Comparison of ENCODE assay signal across 18 cellular contexts in genomic region chr13:98892077-98892476, GRCh38.
"Had no signal": no experiment of that assay in that cellular context is flagged by ENCODE, and none has a peak within 500 bp of the region (broad histone marks: within the 10 kb centered on the region; RNA-seq: fewer than 3 reads in every experiment).

No MANE protein-coding gene starts in this region.

- DNase-seq: effector memory CD8-positive, alpha-beta T cell; erythroblast; foreskin melanocyte; head of caudate nucleus; hippocampal formation; mammary epithelial cell; naive thymus-derived CD4-positive, alpha-beta T cell; psoas muscle; retina; stimulated activated naive CD4-positive, alpha-beta T cell; stomach; substantia nigra; transverse colon had no signal

- H3K36me3 ChIP-seq: neutrophil, thoracic aorta had no signal

- H3K27me3 ChIP-seq: stomach, transverse colon had no signal

- H3K9me3 ChIP-seq: neutrophil, psoas muscle, stomach, thoracic aorta, transverse colon had no signal

- H3K4me3 ChIP-seq: coronary artery, psoas muscle, stomach, thoracic aorta, transverse colon had no signal

- ATAC-seq: effector memory CD8-positive, alpha-beta T cell; left lobe of liver; naive thymus-derived CD4-positive, alpha-beta T cell; psoas muscle; sciatic nerve had no signal

- H3K27ac ChIP-seq: coronary artery, neutrophil, psoas muscle, stomach, thoracic aorta, transverse colon had no signal
